Comparison of ENCODE assay signal across 24 cellular contexts in genomic region chr21:33559813-33560212, GRCh38.
"Had no signal": no experiment of that assay in that cellular context is flagged by ENCODE, and none has a peak within 500 bp of the region (broad histone marks: within the 10 kb centered on the region; RNA-seq: fewer than 3 reads in every experiment).

No MANE protein-coding gene starts in this region.

- H3K27ac Mint-ChIP-seq: endodermal cell; stimulated activated memory B cell treated with anti-CD40 and anti-IgM and Interleukin-4, amounts not matched to agents 10 μg/mL and 1 μg/mL and 100 μg/mL, for 72 hours had no signal

- H3K4me1 ChIP-seq: prostate gland had no signal

- H3K4me3 Mint-ChIP-seq: endodermal cell; natural killer cell; neural crest cell; stimulated activated memory B cell treated with anti-CD40 and anti-IgM and Interleukin-4, amounts not matched to agents 10 μg/mL and 1 μg/mL and 100 μg/mL, for 72 hours; stimulated activated naive CD8-positive, alpha-beta T cell treated with anti-CD3 and anti-CD28 coated beads, Interleukin-15, amount 100 ng/mL, for 72 hours had no signal

- H3K4me1 Mint-ChIP-seq: neural crest cell had no signal

- DNase-seq: effector CD8-positive, alpha-beta T cell; endodermal cell; foreskin fibroblast; gastrocnemius medialis; head of caudate nucleus; left lung; natural killer cell; sigmoid colon; spleen; stimulated activated CD4-positive, alpha-beta T cell treated with anti-CD3 and anti-CD28 coated beads, Interleukin-4, amount 100 ng/mL, for 4 hours; stimulated activated naive CD8-positive, alpha-beta T cell treated with anti-CD3 and anti-CD28 coated beads, Interleukin-15, amount 100 ng/mL, for 72 hours; transverse colon; upper lobe of right lung; uterus had no signal

- FAIRE-seq: colon, keratinocyte had no signal

- H3K27me3 ChIP-seq: gastrocnemius medialis, left lung, neutrophil, right atrium auricular region, sigmoid colon, spleen, suprapubic skin, transverse colon, upper lobe of right lung, uterus had no signal

- H3K27ac ChIP-seq: epithelial cell of prostate, gastrocnemius medialis, left lung, neutrophil, prostate gland, right atrium auricular region, spleen, suprapubic skin, transverse colon, upper lobe of right lung, uterus had no signal

- H3K9me3 ChIP-seq: gastrocnemius medialis, left lung, neutrophil, prostate gland, right atrium auricular region, sigmoid colon, spleen, suprapubic skin, transverse colon, upper lobe of right lung, uterus had no signal

- ATAC-seq: esophagus mucosa; left lung; natural killer cell; stimulated activated memory B cell treated with anti-CD40 and anti-IgM and Interleukin-4, amounts not matched to agents 10 μg/mL and 1 μg/mL and 100 μg/mL, for 72 hours; stimulated activated naive CD8-positive, alpha-beta T cell treated with anti-CD3 and anti-CD28 coated beads, Interleukin-15, amount 100 ng/mL, for 72 hours; upper lobe of right lung had no signal

- H3K4me3 ChIP-seq: gastrocnemius medialis, left lung, prostate gland, right atrium auricular region, sigmoid colon, spleen, suprapubic skin, transverse colon, upper lobe of right lung, uterus had no signal

- H3K36me3 ChIP-seq: uterus had no signal

- H3K27me3 Mint-ChIP-seq: stimulated activated memory B cell treated with anti-CD40 and anti-IgM and Interleukin-4, amounts not matched to agents 10 μg/mL and 1 μg/mL and 100 μg/mL, for 72 hours; stimulated activated naive CD8-positive, alpha-beta T cell treated with anti-CD3 and anti-CD28 coated beads, Interleukin-15, amount 100 ng/mL, for 72 hours had no signal

- H3K9me3 Mint-ChIP-seq: endodermal cell; natural killer cell; neural crest cell; stimulated activated memory B cell treated with anti-CD40 and anti-IgM and Interleukin-4, amounts not matched to agents 10 μg/mL and 1 μg/mL and 100 μg/mL, for 72 hours; stimulated activated naive CD8-positive, alpha-beta T cell treated with anti-CD3 and anti-CD28 coated beads, Interleukin-15, amount 100 ng/mL, for 72 hours had no signal
